Comparison of ENCODE assay signal across 1 cellular context in the genomic region with DNA sequence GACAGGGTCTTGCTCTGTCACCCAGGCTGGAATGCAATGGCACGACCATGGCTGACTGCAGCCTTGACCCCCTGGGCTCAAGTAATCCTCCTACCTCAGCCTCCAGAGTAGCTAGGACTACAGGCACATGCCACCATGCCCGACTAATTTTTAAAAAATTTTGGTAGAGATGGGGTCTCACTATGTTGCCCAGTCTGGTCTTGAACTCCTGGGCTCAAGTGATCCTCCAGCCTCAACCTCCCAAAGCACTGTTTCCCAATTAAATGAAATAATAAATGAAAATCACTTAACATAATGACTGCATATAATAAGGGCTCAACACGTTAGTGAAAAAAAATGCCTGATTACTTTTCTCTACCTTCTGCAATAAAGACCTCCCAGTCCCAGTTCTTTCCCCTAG.
TF ChIP-seq lines count a peak whose summit lies in the region.

No MANE protein-coding gene starts in this region.

TF ChIP-seq in HEK293, 187 proteins besides CTCF, POLR2A, EP300 and RAD21 (continued from another document):
- TF ChIP-seq, protein P1, sequence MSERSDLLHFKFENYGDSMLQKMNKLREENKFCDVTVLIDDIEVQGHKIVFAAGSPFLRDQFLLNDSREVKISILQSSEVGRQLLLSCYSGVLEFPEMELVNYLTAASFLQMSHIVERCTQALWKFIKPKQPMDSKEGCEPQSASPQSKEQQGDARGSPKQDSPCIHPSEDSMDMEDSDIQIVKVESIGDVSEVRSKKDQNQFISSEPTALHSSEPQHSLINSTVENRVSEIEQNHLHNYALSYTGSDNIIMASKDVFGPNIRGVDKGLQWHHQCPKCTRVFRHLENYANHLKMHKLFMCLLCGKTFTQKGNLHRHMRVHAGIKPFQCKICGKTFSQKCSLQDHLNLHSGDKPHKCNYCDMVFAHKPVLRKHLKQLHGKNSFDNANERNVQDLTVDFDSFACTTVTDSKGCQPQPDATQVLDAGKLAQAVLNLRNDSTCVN (tag by site-specific recombination; optimal IDR thresholded peaks at IDR 0.05): no peak
- TF ChIP-seq, protein P2, sequence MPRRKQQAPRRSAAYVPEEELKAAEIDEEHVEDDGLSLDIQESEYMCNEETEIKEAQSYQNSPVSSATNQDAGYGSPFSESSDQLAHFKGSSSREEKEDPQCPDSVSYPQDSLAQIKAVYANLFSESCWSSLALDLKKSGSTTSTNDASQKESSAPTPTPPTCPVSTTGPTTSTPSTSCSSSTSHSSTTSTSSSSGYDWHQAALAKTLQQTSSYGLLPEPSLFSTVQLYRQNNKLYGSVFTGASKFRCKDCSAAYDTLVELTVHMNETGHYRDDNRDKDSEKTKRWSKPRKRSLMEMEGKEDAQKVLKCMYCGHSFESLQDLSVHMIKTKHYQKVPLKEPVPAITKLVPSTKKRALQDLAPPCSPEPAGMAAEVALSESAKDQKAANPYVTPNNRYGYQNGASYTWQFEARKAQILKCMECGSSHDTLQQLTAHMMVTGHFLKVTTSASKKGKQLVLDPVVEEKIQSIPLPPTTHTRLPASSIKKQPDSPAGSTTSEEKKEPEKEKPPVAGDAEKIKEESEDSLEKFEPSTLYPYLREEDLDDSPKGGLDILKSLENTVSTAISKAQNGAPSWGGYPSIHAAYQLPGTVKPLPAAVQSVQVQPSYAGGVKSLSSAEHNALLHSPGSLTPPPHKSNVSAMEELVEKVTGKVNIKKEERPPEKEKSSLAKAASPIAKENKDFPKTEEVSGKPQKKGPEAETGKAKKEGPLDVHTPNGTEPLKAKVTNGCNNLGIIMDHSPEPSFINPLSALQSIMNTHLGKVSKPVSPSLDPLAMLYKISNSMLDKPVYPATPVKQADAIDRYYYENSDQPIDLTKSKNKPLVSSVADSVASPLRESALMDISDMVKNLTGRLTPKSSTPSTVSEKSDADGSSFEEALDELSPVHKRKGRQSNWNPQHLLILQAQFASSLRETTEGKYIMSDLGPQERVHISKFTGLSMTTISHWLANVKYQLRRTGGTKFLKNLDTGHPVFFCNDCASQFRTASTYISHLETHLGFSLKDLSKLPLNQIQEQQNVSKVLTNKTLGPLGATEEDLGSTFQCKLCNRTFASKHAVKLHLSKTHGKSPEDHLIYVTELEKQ (tag by site-specific recombination; IDR thresholded peaks at IDR 0.05; ENCODE audit: borderline replicate concordance): no peak
